ENCODE assay signal across 19 cellular contexts in genomic region chr3:54424283-54424682, GRCh38.
"Had no signal": no experiment of that assay in that cellular context is flagged by ENCODE, and none has a peak within 500 bp of the region (broad histone marks: within the 10 kb centered on the region; RNA-seq: fewer than 3 reads in every experiment).

No MANE protein-coding gene starts in this region.

- H3K27ac Mint-ChIP-seq: activated CD4-positive, alpha-beta memory T cell treated with anti-CD3 and anti-CD28 coated beads, Interleukin-2, amount 10 ng/mL, durations not matched to agents 7 days and 5 days; activated CD4-positive, alpha-beta T cell treated with anti-CD3 and anti-CD28 coated beads for 36 hours; activated naive CD4-positive, alpha-beta T cell treated with anti-CD3 and anti-CD28 coated beads, Interleukin-2, amount 50 U/mL, for 72 hours had no signal

- H3K4me3 ChIP-seq: body of pancreas, colonic mucosa, esophagus muscularis mucosa, hepatocyte, suprapubic skin had no signal

- H3K9me3 Mint-ChIP-seq: activated CD4-positive, alpha-beta memory T cell treated with anti-CD3 and anti-CD28 coated beads, Interleukin-2, amount 10 ng/mL, durations not matched to agents 7 days and 5 days; activated naive CD4-positive, alpha-beta T cell treated with anti-CD3 and anti-CD28 coated beads, Interleukin-2, amount 50 U/mL, for 72 hours; neural crest cell had no signal

- H3K4me1 Mint-ChIP-seq: activated CD4-positive, alpha-beta memory T cell treated with anti-CD3 and anti-CD28 coated beads, Interleukin-2, amount 10 ng/mL, durations not matched to agents 7 days and 5 days; activated CD4-positive, alpha-beta T cell treated with anti-CD3 and anti-CD28 coated beads for 36 hours had no signal

- H3K36me3 Mint-ChIP-seq: activated naive CD4-positive, alpha-beta T cell treated with anti-CD3 and anti-CD28 coated beads, Interleukin-2, amount 50 U/mL, for 72 hours had no signal

- H3K27me3 ChIP-seq: body of pancreas, colonic mucosa, esophagus muscularis mucosa, hepatocyte, suprapubic skin had no signal

- H3K4me3 Mint-ChIP-seq: activated CD4-positive, alpha-beta memory T cell treated with anti-CD3 and anti-CD28 coated beads, Interleukin-2, amount 10 ng/mL, durations not matched to agents 7 days and 5 days; activated CD4-positive, alpha-beta T cell treated with anti-CD3 and anti-CD28 coated beads for 36 hours; neural crest cell had no signal

- H3K36me3 ChIP-seq: colonic mucosa, esophagus muscularis mucosa, suprapubic skin had no signal

- H3K27me3 Mint-ChIP-seq: activated CD4-positive, alpha-beta memory T cell treated with anti-CD3 and anti-CD28 coated beads, Interleukin-2, amount 10 ng/mL, durations not matched to agents 7 days and 5 days had no signal

- DNase-seq: activated CD4-positive, alpha-beta memory T cell treated with anti-CD3 and anti-CD28 coated beads, Interleukin-2, amount 10 ng/mL, durations not matched to agents 7 days and 5 days; activated CD4-positive, alpha-beta T cell treated with anti-CD3 and anti-CD28 coated beads for 36 hours; activated gamma-delta T cell; activated T-cell treated with anti-CD3 and anti-CD28 coated beads, Interleukin-2, amount 50 U/mL, for 48 hours; amniotic stem cell; body of pancreas; central memory CD4-positive, alpha-beta T cell; colonic mucosa; midbrain; stimulated activated naive CD8-positive, alpha-beta T cell treated with anti-CD3 and anti-CD28 coated beads, Interleukin-15, Interleukin-2, amounts not matched to agents 100 U/mL and 50 U/mL, for 24 hours; trophoblast cell had no signal

- H3K9me3 ChIP-seq: body of pancreas, colonic mucosa, esophagus muscularis mucosa, suprapubic skin had no signal

- H3K4me1 ChIP-seq: body of pancreas, colonic mucosa had no signal

- ATAC-seq: activated CD4-positive, alpha-beta T cell treated with anti-CD3 and anti-CD28 coated beads for 36 hours; activated naive CD4-positive, alpha-beta T cell treated with anti-CD3 and anti-CD28 coated beads, Interleukin-2, amount 50 U/mL, for 72 hours; body of pancreas; left lobe of liver; sciatic nerve; stimulated activated naive CD8-positive, alpha-beta T cell treated with anti-CD3 and anti-CD28 coated beads, Interleukin-15, Interleukin-2, amounts not matched to agents 100 U/mL and 50 U/mL, for 24 hours had no signal

- H3K27ac ChIP-seq: body of pancreas, colonic mucosa, esophagus muscularis mucosa, hepatocyte, suprapubic skin, VCaP had no signal
